In the genomic region with DNA sequence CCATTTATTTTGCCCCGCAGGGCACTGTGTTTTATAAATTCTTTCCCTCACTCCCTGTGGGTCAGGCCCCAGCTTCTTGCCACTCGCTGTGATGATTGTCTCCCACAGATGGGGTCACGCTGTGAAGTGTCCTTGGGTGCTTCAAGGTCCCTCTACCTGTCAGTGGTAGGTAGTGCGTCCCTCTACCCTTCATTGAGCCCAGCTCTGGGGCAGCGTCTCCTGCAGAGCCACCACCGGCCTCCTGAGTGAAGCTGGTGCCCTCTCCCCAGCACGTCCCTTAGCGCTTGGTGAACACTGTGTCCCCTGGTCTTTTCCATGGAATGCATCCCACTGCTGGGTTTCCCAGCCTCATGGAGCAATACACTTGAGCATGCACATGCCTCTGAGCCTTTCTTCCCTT, we compare ENCODE assay signal across 1 cellular context.
TF ChIP-seq lines count a peak whose summit lies in the region.

No MANE protein-coding gene starts in this region.

TF ChIP-seq in GM12878, 131 proteins besides CTCF, POLR2A, EP300 and RAD21 (continued from another document):
- no peak for TF ChIP-seq CHD2 (IDR thresholded peaks at IDR 0.05; ENCODE audit: borderline replicate concordance, low read depth, low read length)
- no peak for TF ChIP-seq SMARCA5 (IDR thresholded peaks at IDR 0.05)
- no peak for TF ChIP-seq TCF7 (IDR thresholded peaks at IDR 0.05; ENCODE audit: borderline replicate concordance)
- TF ChIP-seq, protein P1, sequence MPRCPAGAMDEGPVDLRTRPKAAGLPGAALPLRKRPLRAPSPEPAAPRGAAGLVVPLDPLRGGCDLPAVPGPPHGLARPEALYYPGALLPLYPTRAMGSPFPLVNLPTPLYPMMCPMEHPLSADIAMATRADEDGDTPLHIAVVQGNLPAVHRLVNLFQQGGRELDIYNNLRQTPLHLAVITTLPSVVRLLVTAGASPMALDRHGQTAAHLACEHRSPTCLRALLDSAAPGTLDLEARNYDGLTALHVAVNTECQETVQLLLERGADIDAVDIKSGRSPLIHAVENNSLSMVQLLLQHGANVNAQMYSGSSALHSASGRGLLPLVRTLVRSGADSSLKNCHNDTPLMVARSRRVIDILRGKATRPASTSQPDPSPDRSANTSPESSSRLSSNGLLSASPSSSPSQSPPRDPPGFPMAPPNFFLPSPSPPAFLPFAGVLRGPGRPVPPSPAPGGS (IDR thresholded peaks at IDR 0.05; ENCODE audit: borderline replicate concordance, insufficient read depth, low read depth, low read length, poor library complexity, severe bottlenecking) = no peak
- TF ChIP-seq, protein P2, sequence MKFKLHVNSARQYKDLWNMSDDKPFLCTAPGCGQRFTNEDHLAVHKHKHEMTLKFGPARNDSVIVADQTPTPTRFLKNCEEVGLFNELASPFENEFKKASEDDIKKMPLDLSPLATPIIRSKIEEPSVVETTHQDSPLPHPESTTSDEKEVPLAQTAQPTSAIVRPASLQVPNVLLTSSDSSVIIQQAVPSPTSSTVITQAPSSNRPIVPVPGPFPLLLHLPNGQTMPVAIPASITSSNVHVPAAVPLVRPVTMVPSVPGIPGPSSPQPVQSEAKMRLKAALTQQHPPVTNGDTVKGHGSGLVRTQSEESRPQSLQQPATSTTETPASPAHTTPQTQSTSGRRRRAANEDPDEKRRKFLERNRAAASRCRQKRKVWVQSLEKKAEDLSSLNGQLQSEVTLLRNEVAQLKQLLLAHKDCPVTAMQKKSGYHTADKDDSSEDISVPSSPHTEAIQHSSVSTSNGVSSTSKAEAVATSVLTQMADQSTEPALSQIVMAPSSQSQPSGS (IDR thresholded peaks at IDR 0.05; ENCODE audit: low read length) = no peak
- TF ChIP-seq STAT1 (conservative IDR thresholded peaks at IDR 0.05) = no peak
- TF ChIP-seq RFX5 (IDR thresholded peaks at IDR 0.05; ENCODE audit: low read depth, low read length) = no peak
- TF ChIP-seq BCL11A (IDR thresholded peaks at IDR 0.05; ENCODE audit: low read depth, low read length) = no peak
- TF ChIP-seq RUNX3 (IDR thresholded peaks at IDR 0.05; ENCODE audit: low read length) = no peak
- TF ChIP-seq TBL1XR1 (IDR thresholded peaks at IDR 0.05; ENCODE audit: low read depth, low read length) = no peak
- TF ChIP-seq SPI1 (IDR thresholded peaks at IDR 0.05; ENCODE audit: borderline replicate concordance, insufficient read depth, low read depth, low read length) = no peak
- no peak for TF ChIP-seq NFXL1 (IDR thresholded peaks at IDR 0.05; ENCODE audit: borderline replicate concordance)
- TF ChIP-seq, protein P3, sequence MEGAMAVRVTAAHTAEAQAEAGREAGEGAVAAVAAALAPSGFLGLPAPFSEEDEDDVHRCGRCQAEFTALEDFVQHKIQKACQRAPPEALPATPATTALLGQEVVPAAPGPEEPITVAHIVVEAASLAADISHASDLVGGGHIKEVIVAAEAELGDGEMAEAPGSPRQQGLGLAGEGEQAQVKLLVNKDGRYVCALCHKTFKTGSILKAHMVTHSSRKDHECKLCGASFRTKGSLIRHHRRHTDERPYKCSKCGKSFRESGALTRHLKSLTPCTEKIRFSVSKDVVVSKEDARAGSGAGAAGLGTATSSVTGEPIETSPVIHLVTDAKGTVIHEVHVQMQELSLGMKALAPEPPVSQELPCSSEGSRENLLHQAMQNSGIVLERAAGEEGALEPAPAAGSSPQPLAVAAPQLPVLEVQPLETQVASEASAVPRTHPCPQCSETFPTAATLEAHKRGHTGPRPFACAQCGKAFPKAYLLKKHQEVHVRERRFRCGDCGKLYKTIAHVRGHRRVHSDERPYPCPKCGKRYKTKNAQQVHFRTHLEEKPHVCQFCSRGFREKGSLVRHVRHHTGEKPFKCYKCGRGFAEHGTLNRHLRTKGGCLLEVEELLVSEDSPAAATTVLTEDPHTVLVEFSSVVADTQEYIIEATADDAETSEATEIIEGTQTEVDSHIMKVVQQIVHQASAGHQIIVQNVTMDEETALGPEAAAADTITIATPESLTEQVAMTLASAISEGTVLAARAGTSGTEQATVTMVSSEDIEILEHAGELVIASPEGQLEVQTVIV (IDR thresholded peaks at IDR 0.05; ENCODE audit: borderline replicate concordance, partially characterized antibody) = no peak
- no peak for TF ChIP-seq STAT3 (IDR thresholded peaks at IDR 0.05; ENCODE audit: low read depth, low read length)
- no peak for TF ChIP-seq NR2C1 (IDR thresholded peaks at IDR 0.05)
- TF ChIP-seq, protein P4, sequence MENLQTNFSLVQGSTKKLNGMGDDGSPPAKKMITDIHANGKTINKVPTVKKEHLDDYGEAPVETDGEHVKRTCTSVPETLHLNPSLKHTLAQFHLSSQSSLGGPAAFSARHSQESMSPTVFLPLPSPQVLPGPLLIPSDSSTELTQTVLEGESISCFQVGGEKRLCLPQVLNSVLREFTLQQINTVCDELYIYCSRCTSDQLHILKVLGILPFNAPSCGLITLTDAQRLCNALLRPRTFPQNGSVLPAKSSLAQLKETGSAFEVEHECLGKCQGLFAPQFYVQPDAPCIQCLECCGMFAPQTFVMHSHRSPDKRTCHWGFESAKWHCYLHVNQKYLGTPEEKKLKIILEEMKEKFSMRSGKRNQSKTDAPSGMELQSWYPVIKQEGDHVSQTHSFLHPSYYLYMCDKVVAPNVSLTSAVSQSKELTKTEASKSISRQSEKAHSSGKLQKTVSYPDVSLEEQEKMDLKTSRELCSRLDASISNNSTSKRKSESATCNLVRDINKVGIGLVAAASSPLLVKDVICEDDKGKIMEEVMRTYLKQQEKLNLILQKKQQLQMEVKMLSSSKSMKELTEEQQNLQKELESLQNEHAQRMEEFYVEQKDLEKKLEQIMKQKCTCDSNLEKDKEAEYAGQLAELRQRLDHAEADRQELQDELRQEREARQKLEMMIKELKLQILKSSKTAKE (IDR thresholded peaks at IDR 0.05; ENCODE audit: low read depth, poor library complexity, severe bottlenecking) = no peak
TF ChIP-seq in GM12878: peak in this region for 0.
